2 cellular contexts compared by ENCODE assay signal in genomic region chrX:44878780-44879179, GRCh38.
TF ChIP-seq lines count a peak whose summit lies in the region.

No MANE protein-coding gene starts in this region.

TF ChIP-seq in liver, 16 proteins besides CTCF, POLR2A, EP300 and RAD21:
- TF ChIP-seq EGR1 (IDR thresholded peaks at IDR 0.05; ENCODE audit: low read depth in 2 of 2) (no peak), GABPA (IDR thresholded peaks at IDR 0.05 in 1 of 2, conservative IDR thresholded peaks at IDR 0.05 in 1 of 2) (no peak), RXRA (IDR thresholded peaks at IDR 0.05) (peak in 1 of 2 donors; percentile 47), FOXA2 (IDR thresholded peaks at IDR 0.05) (no peak), JUND (IDR thresholded peaks at IDR 0.05) (no peak), ATF3 (IDR thresholded peaks at IDR 0.05) (no peak), YY1 (IDR thresholded peaks at IDR 0.05) (no peak), REST (IDR thresholded peaks at IDR 0.05) (no peak), SP1 (IDR thresholded peaks at IDR 0.05) (no peak), FOXA1 (IDR thresholded peaks at IDR 0.05) (no peak), NR2F2 (IDR thresholded peaks at IDR 0.05) (no peak), TAF1 (conservative IDR thresholded peaks at IDR 0.05) (no peak), HNF4A (conservative IDR thresholded peaks at IDR 0.05) (peak; percentile 11 to 56)
- TF ChIP-seq, protein P1, sequence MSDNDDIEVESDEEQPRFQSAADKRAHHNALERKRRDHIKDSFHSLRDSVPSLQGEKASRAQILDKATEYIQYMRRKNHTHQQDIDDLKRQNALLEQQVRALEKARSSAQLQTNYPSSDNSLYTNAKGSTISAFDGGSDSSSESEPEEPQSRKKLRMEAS (IDR thresholded peaks at IDR 0.05), result no peak
- TF ChIP-seq, protein P2, sequence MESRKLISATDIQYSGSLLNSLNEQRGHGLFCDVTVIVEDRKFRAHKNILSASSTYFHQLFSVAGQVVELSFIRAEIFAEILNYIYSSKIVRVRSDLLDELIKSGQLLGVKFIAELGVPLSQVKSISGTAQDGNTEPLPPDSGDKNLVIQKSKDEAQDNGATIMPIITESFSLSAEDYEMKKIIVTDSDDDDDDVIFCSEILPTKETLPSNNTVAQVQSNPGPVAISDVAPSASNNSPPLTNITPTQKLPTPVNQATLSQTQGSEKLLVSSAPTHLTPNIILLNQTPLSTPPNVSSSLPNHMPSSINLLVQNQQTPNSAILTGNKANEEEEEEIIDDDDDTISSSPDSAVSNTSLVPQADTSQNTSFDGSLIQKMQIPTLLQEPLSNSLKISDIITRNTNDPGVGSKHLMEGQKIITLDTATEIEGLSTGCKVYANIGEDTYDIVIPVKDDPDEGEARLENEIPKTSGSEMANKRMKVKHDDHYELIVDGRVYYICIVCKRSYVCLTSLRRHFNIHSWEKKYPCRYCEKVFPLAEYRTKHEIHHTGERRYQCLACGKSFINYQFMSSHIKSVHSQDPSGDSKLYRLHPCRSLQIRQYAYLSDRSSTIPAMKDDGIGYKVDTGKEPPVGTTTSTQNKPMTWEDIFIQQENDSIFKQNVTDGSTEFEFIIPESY (IDR thresholded peaks at IDR 0.05), result no peak
TF ChIP-seq in liver: peak in this region for 2.

TF ChIP-seq in HepG2, 621 proteins besides CTCF, POLR2A, EP300 and RAD21:
- TF ChIP-seq SPEN (CRISPR knock-in tag; IDR thresholded peaks at IDR 0.05; ENCODE audit: low read depth), result no peak
- TF ChIP-seq SP4 (CRISPR knock-in tag; IDR thresholded peaks at IDR 0.05), result no peak
- TF ChIP-seq MBD4 (IDR thresholded peaks at IDR 0.05; ENCODE audit: borderline replicate concordance, low read length), result no peak
- no peak for TF ChIP-seq LBX2 (CRISPR knock-in tag; IDR thresholded peaks at IDR 0.05; ENCODE audit: borderline replicate concordance)
- no peak for TF ChIP-seq MYPOP (CRISPR knock-in tag; IDR thresholded peaks at IDR 0.05)
